ENCODE assay signal across 15 cellular contexts in genomic region chr9:137774775-137775386, GRCh38.
"Had no signal": no experiment of that assay in that cellular context is flagged by ENCODE, and none has a peak within 500 bp of the region (broad histone marks: within the 10 kb centered on the region; RNA-seq: fewer than 3 reads in every experiment).

No MANE protein-coding gene starts in this region.

- DNase-seq: effector CD4-positive, alpha-beta T cell; gastrocnemius medialis; heart right ventricle; left cardiac atrium; left ventricle myocardium superior; mesendoderm; naive B cell; stimulated activated CD4-positive, alpha-beta T cell treated with anti-CD3 and anti-CD28 coated beads, Interleukin-12 subunit alpha, Interleukin-12 subunit beta, amount 100 ng/mL, for 4 hours; stimulated activated CD4-positive, alpha-beta T cell treated with anti-CD3 and anti-CD28 coated beads, Interleukin-2, amount 100 ng/mL, for 48 hours; stimulated activated naive CD4-positive, alpha-beta T cell treated with Interleukin-2 at 50 U/mL for 16 hours; trophoblast cell had no signal

- H3K4me3 ChIP-seq: coronary artery, gastrocnemius medialis, heart right ventricle, lung, skin epidermis had no signal

- H3K4me1 ChIP-seq: gastrocnemius medialis, heart right ventricle had no signal

- H3K27ac ChIP-seq: coronary artery, gastrocnemius medialis, heart right ventricle, skin epidermis had no signal

- ATAC-seq: gastrocnemius medialis, heart right ventricle, left cardiac atrium, left ventricle myocardium superior, sciatic nerve had no signal

- H3K9me3 ChIP-seq: gastrocnemius medialis had no signal

- H3K27me3 ChIP-seq: gastrocnemius medialis, heart right ventricle had no signal
